In the genomic region with DNA sequence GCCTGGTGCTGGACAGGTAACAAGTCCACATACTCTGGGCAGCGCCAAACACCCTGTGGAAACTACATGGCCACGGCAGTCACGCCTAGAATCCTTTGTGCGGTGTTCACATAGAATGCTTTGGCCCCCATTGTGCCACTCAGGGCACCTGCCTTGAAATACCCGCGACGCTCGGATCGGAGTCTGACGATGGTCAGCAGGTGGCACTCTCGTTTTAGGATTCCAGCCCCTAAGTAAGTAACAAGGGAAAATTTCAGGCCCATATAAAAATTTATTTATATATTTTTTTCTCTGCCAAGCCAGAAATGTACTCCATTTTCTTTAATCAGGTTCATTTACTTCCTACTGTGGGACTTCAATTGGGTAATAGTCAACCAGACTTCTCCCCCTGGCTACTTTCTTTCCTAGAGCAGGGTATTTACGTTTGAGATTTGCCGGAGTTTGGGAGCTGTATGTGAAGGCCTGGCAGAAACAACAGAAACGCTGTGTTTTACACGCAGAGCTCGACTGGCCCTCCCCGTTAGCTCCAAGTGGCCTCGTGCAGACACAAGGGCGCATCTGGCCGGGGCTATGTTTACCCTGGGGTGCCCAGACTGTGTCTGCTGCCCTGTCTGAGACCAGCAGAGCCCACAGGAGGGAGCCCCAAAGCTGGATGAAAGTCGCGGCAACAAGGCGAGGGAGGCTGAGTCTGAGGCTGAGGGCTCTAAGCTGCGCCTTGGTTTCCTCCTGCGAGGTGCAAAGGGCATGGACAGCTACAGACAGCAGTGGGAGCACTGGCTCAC, we compare ENCODE assay signal across 9 cellular contexts. TPM values are rescaled to one million over a fixed set of nuclear protein-coding genes. Genes with fewer than 3 reads are reported as not detected.
DNase-seq lines count a peak whose midpoint lies in the region; ATAC-seq and TF ChIP-seq lines count a peak whose summit lies in the region.
"Had no signal": no experiment of that assay in that cellular context is flagged by ENCODE, and none has a peak within 500 bp of the region (broad histone marks: within the 10 kb centered on the region; RNA-seq: fewer than 3 reads in every experiment).

No MANE protein-coding gene starts in this region.

- H3K9me3 Mint-ChIP-seq in activated naive CD8-positive, alpha-beta T cell treated with anti-CD3 and anti-CD28 coated beads, Interleukin-2, amount 50 U/mL, for 24 hours: peaks cover 8% of the 10 kb centered on the region

- H3K27ac Mint-ChIP-seq in activated naive CD8-positive, alpha-beta T cell treated with anti-CD3 and anti-CD28 coated beads, Interleukin-2, amount 50 U/mL, for 24 hours: no peak overlapping the region

- peak overlapping the region in 1 of 2 donors; percentile 35 for H3K9ac ChIP-seq in liver (ENCODE audit: low read depth in 1 of 2, low read length in 2 of 2)
- H3K9ac ChIP-seq: BLaER1 had no signal

- H3K9me3 ChIP-seq in liver (ENCODE audit: control insufficient read depth in 4 of 4, low read length in 3 of 4): no peaks in the 10 kb centered on the region
- no peaks in the 10 kb centered on the region for H3K9me3 ChIP-seq in thoracic aorta
- H3K9me3 ChIP-seq: BLaER1 had no signal

- no peak overlapping the region for H3K4me3 Mint-ChIP-seq in activated naive CD8-positive, alpha-beta T cell treated with anti-CD3 and anti-CD28 coated beads, Interleukin-2, amount 50 U/mL, for 24 hours

- H3K36me3 Mint-ChIP-seq in activated naive CD8-positive, alpha-beta T cell treated with anti-CD3 and anti-CD28 coated beads, Interleukin-2, amount 50 U/mL, for 24 hours (ENCODE audit: low read depth): no peaks in the 10 kb centered on the region

- ATAC-seq in thoracic aorta (ENCODE audit: insufficient number of reproducible peaks, low FRiP score, low read depth) (peak; percentile 75), HG02852 (IDR thresholded peaks at IDR 0.05; ENCODE audit: unreplicated experiment) (no peak)
- no peak for ATAC-seq in activated naive CD8-positive, alpha-beta T cell treated with anti-CD3 and anti-CD28 coated beads, Interleukin-2, amount 50 U/mL, for 24 hours

- H3K36me3 ChIP-seq in liver (ENCODE audit: control insufficient read depth in 4 of 4, insufficient read depth in 3 of 4, low read depth in 1 of 4, low read length in 3 of 4) (no peaks in the 10 kb centered on the region), thoracic aorta (no peaks in the 10 kb centered on the region)
- H3K36me3 ChIP-seq: BLaER1 had no signal

- peak overlapping the region; percentile 1 to 6 for H3K27ac ChIP-seq in liver (ENCODE audit: low read depth in 1 of 2, low read length in 2 of 2)
- H3K27ac ChIP-seq in thoracic aorta: peak overlapping the region in 1 of 2 donors; percentile 32
- H3K27ac ChIP-seq: BLaER1 had no signal

- H3K4me3 ChIP-seq in liver (ENCODE audit: low read depth in 1 of 3, low read length in 3 of 3) (peak overlapping the region in 2 of 3 donors; percentile 12 to 21), thoracic aorta (peak overlapping the region; percentile 53)
- H3K4me3 ChIP-seq: BLaER1 had no signal

- H3K27me3 ChIP-seq in liver (ENCODE audit: control insufficient read depth in 4 of 4, insufficient read depth in 4 of 4, low read length in 3 of 4): no peaks in the 10 kb centered on the region
- H3K27me3 ChIP-seq in thoracic aorta (replicated peaks; ENCODE audit: insufficient read depth): no peaks in the 10 kb centered on the region
- H3K27me3 ChIP-seq: BLaER1 had no signal

- DNase-seq in NCI-H146 (lab: John Stamatoyannopoulos, UW) (peak; percentile 30), NCI-H146 treated with DMSO at 0.1 percent for 48 hours (lab: John Stamatoyannopoulos, UW; ENCODE audit: unreplicated experiment) (no peak), NCI-H748 (lab: John Stamatoyannopoulos, UW; ENCODE audit: unreplicated experiment) (peak; percentile 77), ecto neural progenitor cell (ENCODE audit: low spot score) (peak; percentile 69), thoracic aorta (ENCODE audit: low spot score) (no peak)
- no peak for DNase-seq in activated naive CD8-positive, alpha-beta T cell treated with anti-CD3 and anti-CD28 coated beads, Interleukin-2, amount 50 U/mL, for 24 hours

- 19% methylated on average over 25 of the region's 25 CpGs for WGBS in liver

- H3K4me1 ChIP-seq in liver (ENCODE audit: control insufficient read depth in 4 of 4, insufficient read depth in 4 of 4, low read length in 3 of 4): peaks cover 0 to 8% (median 6%) of the 10 kb centered on the region in 4 donors
- peaks cover 3 to 14% of the 10 kb centered on the region in 2 donors for H3K4me1 ChIP-seq in thoracic aorta (ENCODE audit: control insufficient read depth in 1 of 2, low read depth in 2 of 2)
- H3K4me1 ChIP-seq: BLaER1 had no signal

- TF ChIP-seq RAD21 in liver (IDR thresholded peaks at IDR 0.05): peak; percentile 82

- peaks cover 2% of the 10 kb centered on the region for H3K27me3 Mint-ChIP-seq in activated naive CD8-positive, alpha-beta T cell treated with anti-CD3 and anti-CD28 coated beads, Interleukin-2, amount 50 U/mL, for 24 hours

- H3K4me1 Mint-ChIP-seq in activated naive CD8-positive, alpha-beta T cell treated with anti-CD3 and anti-CD28 coated beads, Interleukin-2, amount 50 U/mL, for 24 hours: no peaks in the 10 kb centered on the region

- peak; percentile 51 for TF ChIP-seq CTCF in liver (IDR thresholded peaks at IDR 0.05; ENCODE audit: low read depth, low read length, missing input control)
- TF ChIP-seq CTCF in thoracic aorta (IDR thresholded peaks at IDR 0.05): peak; percentile 57

TF ChIP-seq in liver, 16 proteins besides CTCF, POLR2A, EP300 and RAD21:
- no peak for TF ChIP-seq FOXA2 (IDR thresholded peaks at IDR 0.05)
- no peak for TF ChIP-seq REST (IDR thresholded peaks at IDR 0.05)
- no peak for TF ChIP-seq HNF4A (conservative IDR thresholded peaks at IDR 0.05)
- TF ChIP-seq YY1 (IDR thresholded peaks at IDR 0.05): no peak
- TF ChIP-seq ATF3 (IDR thresholded peaks at IDR 0.05): no peak
- no peak for TF ChIP-seq GABPA (IDR thresholded peaks at IDR 0.05 in 1 of 2, conservative IDR thresholded peaks at IDR 0.05 in 1 of 2)
- no peak for TF ChIP-seq SP1 (IDR thresholded peaks at IDR 0.05)
- TF ChIP-seq ZBTB33 (IDR thresholded peaks at IDR 0.05): no peak
- no peak for TF ChIP-seq RXRA (IDR thresholded peaks at IDR 0.05)
- TF ChIP-seq NR2F2 (IDR thresholded peaks at IDR 0.05): no peak
- no peak for TF ChIP-seq FOXA1 (IDR thresholded peaks at IDR 0.05)
- no peak for TF ChIP-seq TAF1 (conservative IDR thresholded peaks at IDR 0.05)
- TF ChIP-seq HNF4G (IDR thresholded peaks at IDR 0.05): no peak
- TF ChIP-seq EGR1 (IDR thresholded peaks at IDR 0.05; ENCODE audit: low read depth in 2 of 2): no peak
- no peak for TF ChIP-seq JUND (IDR thresholded peaks at IDR 0.05)
- TF ChIP-seq, protein P1, sequence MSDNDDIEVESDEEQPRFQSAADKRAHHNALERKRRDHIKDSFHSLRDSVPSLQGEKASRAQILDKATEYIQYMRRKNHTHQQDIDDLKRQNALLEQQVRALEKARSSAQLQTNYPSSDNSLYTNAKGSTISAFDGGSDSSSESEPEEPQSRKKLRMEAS (IDR thresholded peaks at IDR 0.05): no peak
TF ChIP-seq in liver: peak in this region for 0.

RNA-seq across cellular contexts. Expression of gene LRRC30, which starts 41.6 kb away (rescaled TPM):
- not detected for total RNA-seq in liver
- polyA plus RNA-seq in liver: not detected
- total RNA-seq in thoracic aorta: not detected

Comparison
In these comparisons a context has a peak if more than half of its experiments do, and no peak if none do; other contexts are left out.
1. DNase-seq: peak in NCI-H146 (single experiment), NCI-H748 (single experiment) and ecto neural progenitor cell (single experiment); none in NCI-H146 treated with DMSO at 0.1 percent for 48 hours (single experiment), thoracic aorta (single experiment) and activated naive CD8-positive, alpha-beta T cell treated with anti-CD3 and anti-CD28 coated beads, Interleukin-2, amount 50 U/mL, for 24 hours (single experiment).